ENCODE assay signal across 25 cellular contexts in genomic region chr18:47669815-47670214, GRCh38.
"Had no signal": no experiment of that assay in that cellular context is flagged by ENCODE, and none has a peak within 500 bp of the region (broad histone marks: within the 10 kb centered on the region; RNA-seq: fewer than 3 reads in every experiment).

No MANE protein-coding gene starts in this region.

- H3K4me1 ChIP-seq: colonic mucosa, foreskin keratinocyte, gastroesophageal sphincter, heart left ventricle, left lung, lower lobe of right lung had no signal

- H3K36me3 Mint-ChIP-seq: immature natural killer cell, mesothelial cell of epicardium, naive B cell had no signal

- H3K27me3 ChIP-seq: colonic mucosa, hepatocyte had no signal

- H2AFZ ChIP-seq: hepatocyte had no signal

- H3K4me3 Mint-ChIP-seq: dendritic cell treated with granulocyte-macrophage colony-stimulating factor and Interleukin-4, amounts not matched to agents 40 ng/mL and 50 ng/mL, for 4 days; effector memory CD8-positive, alpha-beta T cell; endodermal cell; immature natural killer cell; mesothelial cell of epicardium had no signal

- DNase-seq: colonic mucosa; cortex of kidney; effector CD8-positive, alpha-beta T cell; effector memory CD8-positive, alpha-beta T cell; endodermal cell; erythroblast; foreskin keratinocyte; heart left ventricle; hypothalamus; immature natural killer cell; islet precursor cell; kidney; kidney glomerular epithelial cell; left lung; left ventricle myocardium superior; lower lobe of right lung; mesenchymal stem cell; mucosa of descending colon; naive B cell had no signal

- H3K79me2 ChIP-seq: hepatocyte had no signal

- H3K4me3 ChIP-seq: colonic mucosa, gastroesophageal sphincter, heart left ventricle, hepatocyte, left lung, lower lobe of right lung, mucosa of descending colon had no signal

- H3K27ac ChIP-seq: colonic mucosa, epithelial cell of prostate, foreskin keratinocyte, gastroesophageal sphincter, heart left ventricle, hepatocyte, left lung, lower lobe of right lung had no signal

- ATAC-seq: effector memory CD8-positive, alpha-beta T cell; esophagus mucosa; foreskin keratinocyte; gastroesophageal sphincter; heart left ventricle; left lung; left ventricle myocardium superior; lower lobe of right lung; mucosa of descending colon had no signal

- H3K9me3 ChIP-seq: colonic mucosa, heart left ventricle, left lung, lower lobe of right lung, mucosa of descending colon had no signal

- H3K9me3 Mint-ChIP-seq: dendritic cell treated with granulocyte-macrophage colony-stimulating factor and Interleukin-4, amounts not matched to agents 40 ng/mL and 50 ng/mL, for 4 days; mesothelial cell of epicardium had no signal

- H3K36me3 ChIP-seq: colonic mucosa, gastroesophageal sphincter, heart left ventricle, left lung, lower lobe of right lung had no signal

- H3K4me1 Mint-ChIP-seq: endodermal cell, immature natural killer cell, mesothelial cell of epicardium, naive B cell had no signal

- H3K27ac Mint-ChIP-seq: dendritic cell treated with granulocyte-macrophage colony-stimulating factor and Interleukin-4, amounts not matched to agents 40 ng/mL and 50 ng/mL, for 4 days; effector memory CD8-positive, alpha-beta T cell; endodermal cell; immature natural killer cell; mesothelial cell of epicardium; naive B cell had no signal

- H3K4me2 ChIP-seq: hepatocyte had no signal
